ENCODE assay signal across 12 cellular contexts in genomic region chr12:62267490-62267889, GRCh38. TPM values are rescaled to one million over a fixed set of nuclear protein-coding genes. Genes with fewer than 3 reads are reported as not detected.
DNase-seq lines count a peak whose midpoint lies in the region; ATAC-seq, FAIRE-seq and TF ChIP-seq lines count a peak whose summit lies in the region.
"Had no signal": no experiment of that assay in that cellular context is flagged by ENCODE, and none has a peak within 500 bp of the region (broad histone marks: within the 10 kb centered on the region; RNA-seq: fewer than 3 reads in every experiment).

No MANE protein-coding gene starts in this region.

- H3K27me3 Mint-ChIP-seq in activated CD8-positive, alpha-beta memory T cell treated with anti-CD3 and anti-CD28 coated beads, Interleukin-2, amount 10 ng/mL, durations not matched to agents 7 days and 5 days, result no peaks in the 10 kb centered on the region
- H3K27me3 Mint-ChIP-seq in natural killer cell (ENCODE audit: low read depth in 2 of 2), result no peaks in the 10 kb centered on the region

- DNase-seq in activated CD8-positive, alpha-beta memory T cell treated with anti-CD3 and anti-CD28 coated beads, Interleukin-2, amount 10 ng/mL, durations not matched to agents 7 days and 5 days, result no peak
- no peak for DNase-seq in activated CD8-positive, alpha-beta memory T cell treated with anti-CD3 and anti-CD28 coated beads, Interleukin-2, amount 50 U/mL, for 4 hours
- DNase-seq in NB4 (ENCODE audit: low read depth) (peak; percentile 11), natural killer cell (no peak), urothelium cell line (ENCODE audit: low spot score) (no peak), occipital lobe (lab: John Stamatoyannopoulos, UW) (no peak), NCI-H128 (lab: John Stamatoyannopoulos, UW; ENCODE audit: unreplicated experiment) (no peak)
- DNase-seq: NCI-H1436 treated with DMSO at 0.1 percent for 48 hours, spleen had no signal

- intact Hi-C loops in natural killer cell (cut with micrococcal nuclease), result no loop called here

- no peak for TF ChIP-seq POLR2A in NB4 (IDR thresholded peaks at IDR 0.05; ENCODE audit: extremely low read depth, insufficient read length)

- H3K9me3 Mint-ChIP-seq in activated CD8-positive, alpha-beta memory T cell treated with anti-CD3 and anti-CD28 coated beads, Interleukin-2, amount 10 ng/mL, durations not matched to agents 7 days and 5 days (ENCODE audit: low read depth), result no peaks in the 10 kb centered on the region
- no peaks in the 10 kb centered on the region for H3K9me3 Mint-ChIP-seq in natural killer cell
- H3K9me3 Mint-ChIP-seq: nephron had no signal

- peaks cover 44% of the 10 kb centered on the region for H3K36me3 Mint-ChIP-seq in activated CD8-positive, alpha-beta memory T cell treated with anti-CD3 and anti-CD28 coated beads, Interleukin-2, amount 10 ng/mL, durations not matched to agents 7 days and 5 days
- no peaks in the 10 kb centered on the region for H3K36me3 Mint-ChIP-seq in natural killer cell

- peak overlapping the region; percentile 41 for H3K27ac Mint-ChIP-seq in activated CD8-positive, alpha-beta memory T cell treated with anti-CD3 and anti-CD28 coated beads, Interleukin-2, amount 10 ng/mL, durations not matched to agents 7 days and 5 days
- H3K27ac Mint-ChIP-seq in natural killer cell, result peak overlapping the region; percentile 47 to 78
- H3K27ac Mint-ChIP-seq: nephron had no signal

- H3K4me3 ChIP-seq in NB4 (ENCODE audit: low read depth, low read length), result no peak overlapping the region
- H3K4me3 ChIP-seq: ascending aorta, spleen had no signal

- FAIRE-seq in urothelium cell line (lab: Jason Lieb, UNC), result no peak

- no peak for ATAC-seq in activated CD8-positive, alpha-beta memory T cell treated with anti-CD3 and anti-CD28 coated beads, Interleukin-2, amount 10 ng/mL, durations not matched to agents 7 days and 5 days
- ATAC-seq in GM21526 (IDR thresholded peaks at IDR 0.05; ENCODE audit: low FRiP score, unreplicated experiment), result peak; percentile 37
- ATAC-seq in natural killer cell, result no peak

- no peak overlapping the region for H3K4me3 Mint-ChIP-seq in activated CD8-positive, alpha-beta memory T cell treated with anti-CD3 and anti-CD28 coated beads, Interleukin-2, amount 10 ng/mL, durations not matched to agents 7 days and 5 days
- H3K4me3 Mint-ChIP-seq in natural killer cell, result peak overlapping the region; percentile 5
- H3K4me3 Mint-ChIP-seq: nephron had no signal

- CTCF ChIA-PET in activated CD8-positive, alpha-beta memory T cell treated with anti-CD3 and anti-CD28 coated beads, Interleukin-2, amount 10 ng/mL, durations not matched to agents 7 days and 5 days (lab: Charles Lee), result interaction anchor here (0.6 kb wide), 1 partner anchor 25 kb away, joined by 4 read pairs; no protein-coding TSS in a partner anchor

- peaks cover 71% of the 10 kb centered on the region for H3K4me1 Mint-ChIP-seq in activated CD8-positive, alpha-beta memory T cell treated with anti-CD3 and anti-CD28 coated beads, Interleukin-2, amount 10 ng/mL, durations not matched to agents 7 days and 5 days
- peaks cover 82 to 87% of the 10 kb centered on the region in 2 donors for H3K4me1 Mint-ChIP-seq in natural killer cell

- no peak for TF ChIP-seq CTCF in NB4 (IDR thresholded peaks at IDR 0.05; ENCODE audit: low read depth, low read length)
- TF ChIP-seq CTCF in natural killer cell (IDR thresholded peaks at IDR 0.05), result no peak

RNA-seq across cellular contexts. Expression of gene USP15, which starts 7.3 kb away (rescaled TPM):
- total RNA-seq in activated CD8-positive, alpha-beta memory T cell treated with anti-CD3 and anti-CD28 coated beads, Interleukin-2, amount 10 ng/mL, durations not matched to agents 7 days and 5 days, result 100 to 1,000 TPM; 126 to 161 TPM
- total RNA-seq in natural killer cell, result 100 to 1,000 TPM; 188 to 251 (median 197) TPM
- 160 TPM for total RNA-seq in occipital lobe
